Comparison of ENCODE assay signal across 25 cellular contexts in genomic region chrX:148958896-148959295, GRCh38.
"Had no signal": no experiment of that assay in that cellular context is flagged by ENCODE, and none has a peak within 500 bp of the region (broad histone marks: within the 10 kb centered on the region; RNA-seq: fewer than 3 reads in every experiment).

No MANE protein-coding gene starts in this region.

- H3K4me1 ChIP-seq: esophagus muscularis mucosa, heart right ventricle, parathyroid adenoma, psoas muscle, suprapubic skin, tibial artery, upper lobe of right lung had no signal

- H3K27ac Mint-ChIP-seq: activated CD8-positive, alpha-beta T cell treated with anti-CD3 and anti-CD28 coated beads for 36 hours; activated naive CD4-positive, alpha-beta T cell treated with anti-CD3 and anti-CD28 coated beads, Interleukin-2, amount 50 U/mL, for 24 hours; activated naive CD8-positive, alpha-beta T cell treated with anti-CD3 and anti-CD28 coated beads, Interleukin-2, amount 50 U/mL, for 24 hours; activated T-helper 17 cell treated with anti-CD3 and anti-CD28 coated beads, Interleukin-2, amount 50 U/mL, for 72 hours; dendritic cell treated with granulocyte-macrophage colony-stimulating factor and Interleukin-4, amounts not matched to agents 40 ng/mL and 50 ng/mL, for 4 days; endodermal cell; naive thymus-derived CD8-positive, alpha-beta T cell had no signal

- H3K4me3 ChIP-seq: esophagus muscularis mucosa, heart right ventricle, psoas muscle, suprapubic skin, tibial artery, upper lobe of right lung had no signal

- H3K36me3 ChIP-seq: esophagus muscularis mucosa, heart right ventricle, suprapubic skin, tibial artery, upper lobe of right lung had no signal

- H3K9me3 Mint-ChIP-seq: activated CD8-positive, alpha-beta T cell treated with anti-CD3 and anti-CD28 coated beads for 36 hours; activated naive CD4-positive, alpha-beta T cell treated with anti-CD3 and anti-CD28 coated beads, Interleukin-2, amount 50 U/mL, for 24 hours; activated naive CD8-positive, alpha-beta T cell treated with anti-CD3 and anti-CD28 coated beads, Interleukin-2, amount 50 U/mL, for 24 hours; activated T-cell treated with anti-CD3 and anti-CD28 coated beads, Interleukin-2, amount 50 U/mL, for 4 hours; activated T-helper 17 cell treated with anti-CD3 and anti-CD28 coated beads, Interleukin-2, amount 50 U/mL, for 72 hours; dendritic cell treated with granulocyte-macrophage colony-stimulating factor and Interleukin-4, amounts not matched to agents 40 ng/mL and 50 ng/mL, for 4 days; naive thymus-derived CD8-positive, alpha-beta T cell; neural crest cell had no signal

- H3K27ac ChIP-seq: esophagus muscularis mucosa, heart right ventricle, parathyroid adenoma, psoas muscle, suprapubic skin, tibial artery, upper lobe of right lung had no signal

- DNase-seq: activated CD4-positive, alpha-beta T cell treated with anti-CD3 and anti-CD28 coated beads for 1 hour; activated CD4-positive, alpha-beta T cell treated with anti-CD3 and anti-CD28 coated beads, Interleukin-2, amount 50 U/mL, for 1 hour; activated CD8-positive, alpha-beta T cell treated with anti-CD3 and anti-CD28 coated beads for 36 hours; activated naive CD8-positive, alpha-beta T cell treated with anti-CD3 and anti-CD28 coated beads, Interleukin-2, amount 50 U/mL, for 24 hours; activated T-cell treated with anti-CD3 and anti-CD28 coated beads, Interleukin-2, amount 50 U/mL, for 4 hours; amygdala; endodermal cell; foreskin melanocyte; heart right ventricle; left cardiac atrium; left ventricle myocardium superior; naive thymus-derived CD8-positive, alpha-beta T cell; nucleus accumbens; psoas muscle; stimulated activated naive CD4-positive, alpha-beta T cell; T-helper 2 cell; tibial artery; upper lobe of right lung had no signal

- H3K36me3 Mint-ChIP-seq: activated naive CD4-positive, alpha-beta T cell treated with anti-CD3 and anti-CD28 coated beads, Interleukin-2, amount 50 U/mL, for 24 hours; naive thymus-derived CD8-positive, alpha-beta T cell had no signal

- H3K27me3 ChIP-seq: esophagus muscularis mucosa, heart right ventricle, suprapubic skin, tibial artery, upper lobe of right lung had no signal

- H3K4me1 Mint-ChIP-seq: activated naive CD4-positive, alpha-beta T cell treated with anti-CD3 and anti-CD28 coated beads, Interleukin-2, amount 50 U/mL, for 24 hours; activated naive CD8-positive, alpha-beta T cell treated with anti-CD3 and anti-CD28 coated beads, Interleukin-2, amount 50 U/mL, for 24 hours; activated T-helper 17 cell treated with anti-CD3 and anti-CD28 coated beads, Interleukin-2, amount 50 U/mL, for 72 hours; endodermal cell; naive thymus-derived CD8-positive, alpha-beta T cell; neural crest cell had no signal

- H3K9me3 ChIP-seq: esophagus muscularis mucosa, heart right ventricle, psoas muscle, suprapubic skin, tibial artery, upper lobe of right lung had no signal

- H3K4me3 Mint-ChIP-seq: activated CD8-positive, alpha-beta T cell treated with anti-CD3 and anti-CD28 coated beads for 36 hours; activated naive CD4-positive, alpha-beta T cell treated with anti-CD3 and anti-CD28 coated beads, Interleukin-2, amount 50 U/mL, for 24 hours; activated naive CD8-positive, alpha-beta T cell treated with anti-CD3 and anti-CD28 coated beads, Interleukin-2, amount 50 U/mL, for 24 hours; activated T-cell treated with anti-CD3 and anti-CD28 coated beads, Interleukin-2, amount 50 U/mL, for 4 hours; activated T-helper 17 cell treated with anti-CD3 and anti-CD28 coated beads, Interleukin-2, amount 50 U/mL, for 72 hours; dendritic cell treated with granulocyte-macrophage colony-stimulating factor and Interleukin-4, amounts not matched to agents 40 ng/mL and 50 ng/mL, for 4 days; endodermal cell; naive thymus-derived CD8-positive, alpha-beta T cell; neural crest cell had no signal

- H3K79me2 ChIP-seq: parathyroid adenoma had no signal

- ATAC-seq: activated CD8-positive, alpha-beta T cell treated with anti-CD3 and anti-CD28 coated beads for 36 hours; activated naive CD8-positive, alpha-beta T cell treated with anti-CD3 and anti-CD28 coated beads, Interleukin-2, amount 50 U/mL, for 24 hours; activated T-cell treated with anti-CD3 and anti-CD28 coated beads, Interleukin-2, amount 50 U/mL, for 4 hours; activated T-helper 17 cell treated with anti-CD3 and anti-CD28 coated beads, Interleukin-2, amount 50 U/mL, for 72 hours; heart right ventricle; left cardiac atrium; left ventricle myocardium superior; naive thymus-derived CD8-positive, alpha-beta T cell; psoas muscle; upper lobe of right lung had no signal

- H2AFZ ChIP-seq: parathyroid adenoma had no signal

- H3K27me3 Mint-ChIP-seq: activated CD8-positive, alpha-beta T cell treated with anti-CD3 and anti-CD28 coated beads for 36 hours; activated naive CD4-positive, alpha-beta T cell treated with anti-CD3 and anti-CD28 coated beads, Interleukin-2, amount 50 U/mL, for 24 hours; activated naive CD8-positive, alpha-beta T cell treated with anti-CD3 and anti-CD28 coated beads, Interleukin-2, amount 50 U/mL, for 24 hours; activated T-helper 17 cell treated with anti-CD3 and anti-CD28 coated beads, Interleukin-2, amount 50 U/mL, for 72 hours; dendritic cell treated with granulocyte-macrophage colony-stimulating factor and Interleukin-4, amounts not matched to agents 40 ng/mL and 50 ng/mL, for 4 days; naive thymus-derived CD8-positive, alpha-beta T cell had no signal

- H3K9ac ChIP-seq: parathyroid adenoma had no signal
